ENCODE assay signal across 12 cellular contexts in genomic region chr14:103801459-103801858, GRCh38. TPM values are rescaled to one million over a fixed set of nuclear protein-coding genes. Genes with fewer than 3 reads are reported as not detected.
DNase-seq lines count a peak whose midpoint lies in the region; ATAC-seq and TF ChIP-seq lines count a peak whose summit lies in the region.
"Had no signal": no experiment of that assay in that cellular context is flagged by ENCODE, and none has a peak within 500 bp of the region (broad histone marks: within the 10 kb centered on the region; RNA-seq: fewer than 3 reads in every experiment).

No MANE protein-coding gene starts in this region.

- H3K4me3 ChIP-seq in fibroblast of the aortic adventitia (ENCODE audit: low read depth, low read length) (no peak overlapping the region), thyroid gland (replicated peaks in 1 of 3) (no peak overlapping the region), gastrocnemius medialis (no peak overlapping the region)

- H3K27ac ChIP-seq in thyroid gland, result peak overlapping the region; percentile 15 to 58 (median 51)
- H3K27ac ChIP-seq in gastrocnemius medialis, result no peak overlapping the region

- TF ChIP-seq POLR2A in thyroid gland (IDR thresholded peaks at IDR 0.05) (no peak), gastrocnemius medialis (IDR thresholded peaks at IDR 0.05) (no peak)

- no peak for TF ChIP-seq CTCF in fibroblast of the aortic adventitia (IDR thresholded peaks at IDR 0.05; ENCODE audit: insufficient read depth, low read length)
- TF ChIP-seq CTCF in thyroid gland (IDR thresholded peaks at IDR 0.05), result no peak
- TF ChIP-seq CTCF in gastrocnemius medialis (IDR thresholded peaks at IDR 0.05 in 4 of 5, conservative IDR thresholded peaks at IDR 0.05 in 1 of 5), result no peak

- intact Hi-C loops in thyroid gland (cut with DNase I), result loop anchor here (10.0 kb wide), 1 partner anchor 173 kb away; no protein-coding TSS in a partner anchor
- intact Hi-C loops in gastrocnemius medialis (cut with DNase I; ENCODE audit: low total_unique reads), result no loop called here

- H3K4me1 ChIP-seq in thyroid gland (peaks cover 23 to 42% of the 10 kb centered on the region in 2 donors), gastrocnemius medialis (peaks cover 0 to 5% of the 10 kb centered on the region in 2 donors)

- H3K36me3 ChIP-seq in thyroid gland (peaks cover 0 to 3% of the 10 kb centered on the region in 2 donors), gastrocnemius medialis (peaks cover 0 to 2% of the 10 kb centered on the region in 2 donors)

- WGBS in thyroid gland, 2 donors, result 28 to 40% methylated on average over 4 of the region's 4 CpGs

- no peaks in the 10 kb centered on the region for H3K9me3 ChIP-seq in thyroid gland
- no peaks in the 10 kb centered on the region for H3K9me3 ChIP-seq in gastrocnemius medialis

- in situ Hi-C loops in gastrocnemius medialis (cut with MboI; ENCODE audit: low sequenced_read_pairs in 4 of 4), result loop anchor here in 1 of 4 donors (10.0 kb wide), 1 partner anchor 183 kb away; no protein-coding TSS in a partner anchor

- ATAC-seq in HG03460 (IDR thresholded peaks at IDR 0.05; ENCODE audit: unreplicated experiment), result no peak
- ATAC-seq in gastrocnemius medialis, result no peak
- ATAC-seq in GM21390 (IDR thresholded peaks at IDR 0.05; ENCODE audit: unreplicated experiment), result no peak
- ATAC-seq: activated CD4-positive, CD25-positive, alpha-beta regulatory T cell treated with anti-CD3 and anti-CD28 coated beads, Interleukin-2, amount 50 U/mL, for 24 hours had no signal

- H3K27me3 ChIP-seq in thyroid gland (no peaks in the 10 kb centered on the region), gastrocnemius medialis (no peaks in the 10 kb centered on the region)

- DNase-seq in SIG-M5 treated with dmso at 0.1 percent for 504 hours (lab: John Stamatoyannopoulos, UW; ENCODE audit: unreplicated experiment), result peak; percentile 59
- no peak for DNase-seq in SIG-M5 (lab: John Stamatoyannopoulos, UW)
- DNase-seq in NOMO-1 (lab: John Stamatoyannopoulos, UW; ENCODE audit: unreplicated experiment in 2 of 2), result peak; percentile 33 to 71
- DNase-seq in fibroblast of the aortic adventitia (ENCODE audit: low read depth), result peak; percentile 58
- peak; percentile 38 to 51 for DNase-seq in thyroid gland
- DNase-seq in gastrocnemius medialis, result no peak
- DNase-seq: AML-193, islet precursor cell, NCI-H446 treated with DMSO at 0.1 percent for 48 hours had no signal

RNA-seq across cellular contexts. Expression of gene PPP1R13B, which starts 45.9 kb away (rescaled TPM):
- total RNA-seq in fibroblast of the aortic adventitia (ENCODE audit: low replicate concordance), result 1.2 and 4.2 TPM in 2 replicates
- total RNA-seq in thyroid gland, result 100 to 1,000 TPM in 1 of 4 donors, 10 to 100 TPM in 3; 77.0 to 131 (median 81.8) TPM
- 10 to 100 TPM; 10.4 to 24.6 (median 11.8) TPM for total RNA-seq in gastrocnemius medialis

Comparison
In these comparisons a context has a peak if more than half of its experiments do, and no peak if none do; other contexts are left out.
1. DNase-seq: peak in SIG-M5 treated with dmso at 0.1 percent for 504 hours (single experiment), NOMO-1 (2 of 2), fibroblast of the aortic adventitia (single experiment) and thyroid gland (2 of 2); none in SIG-M5 (single experiment) and gastrocnemius medialis (0 of 2).
2. H3K27ac ChIP-seq: peak in thyroid gland (3 of 3); none in gastrocnemius medialis (0 of 4).